In genomic region chr11:120372296-120372695, GRCh38 we compare ENCODE assay signal across 22 cellular contexts. TPM values are rescaled to one million over a fixed set of nuclear protein-coding genes. Genes with fewer than 3 reads are reported as not detected.
A peak's percentile ranks its signal among the peaks of the same experiment; 100 is the strongest.
DNase-seq lines count a peak whose midpoint lies in the region; ATAC-seq, FAIRE-seq and TF ChIP-seq lines count a peak whose summit lies in the region.
"Had no signal": no experiment of that assay in that cellular context is flagged by ENCODE, and none has a peak within 500 bp of the region (broad histone marks: within the 10 kb centered on the region; RNA-seq: fewer than 3 reads in every experiment).

No MANE protein-coding gene starts in this region.

- DNase-seq in HuH-7.5 (ENCODE audit: low spot score) (peak; percentile 6), GM12878 (ENCODE audit: low read depth, low spot score) (no peak), right lobe of liver (no peak), small intestine (peak; percentile 76), neuronal stem cell (ENCODE audit: low spot score) (no peak), frontal cortex (ENCODE audit: low spot score in 2 of 2) (no peak)
- DNase-seq in T-helper 2 cell treated with Interferon-gamma antibody and Interleukin-4, amounts not matched to agents 5 μg/mL and 100 μg/mL, for 36 hours (ENCODE audit: low spot score) = no peak
- DNase-seq: ACHN; C1 segment of cervical spinal cord; CD8-positive, alpha-beta memory T cell; DMS53; H7; Kasumi-1; MG63; NCI-H1092; NCI-H146; NCI-H2029 treated with DMSO at 0.1 percent for 48 hours; NCI-H2171 treated with DMSO at 0.1 percent for 48 hours; NCI-H446; NK-92 treated with Interleukin-12 subunit alpha and Interleukin-12 subunit beta, amount 100 ng/mL, for 24 hours; Peyer's patch had no signal

- no peak for TF ChIP-seq EP300 in GM12878 (IDR thresholded peaks at IDR 0.05; ENCODE audit: borderline replicate concordance in 1 of 2, control insufficient read depth in 1 of 2, low read depth in 2 of 2, low read length in 2 of 2)

- H3K79me1 ChIP-seq in neuronal stem cell (ENCODE audit: low read depth, low read length) = peaks cover 1% of the 10 kb centered on the region

- SMC1A ChIA-PET in GM12878 (lab: Charles Lee; ENCODE audit: uncharacterized antibody, unreplicated experiment) = interaction anchor here (0.8 to 2.3 kb wide), 11 partner anchors 9 to 45 kb away, joined by 3 to 9 read pairs (median 4); no protein-coding TSS in a partner anchor

- RAD21 ChIA-PET in GM12878 (lab: Charles Lee; ENCODE audit: unreplicated experiment) = interaction anchor here (0.8 to 1.6 kb wide), 5 partner anchors 8 to 74 kb away, joined by 3 to 5 read pairs (median 3); no protein-coding TSS in a partner anchor

- H2BK120ac ChIP-seq in neuronal stem cell (ENCODE audit: low read depth, low read length) = no peak overlapping the region

- no peak overlapping the region for H3K4ac ChIP-seq in neuronal stem cell (ENCODE audit: low read length)

- POLR2A ChIA-PET in GM12878 (lab: Charles Lee) = interaction anchor here (1.5 kb wide), 1 partner anchor 20 kb away, joined by 3 read pairs; no protein-coding TSS in a partner anchor

- FAIRE-seq in GM12878 (lab: Jason Lieb, UNC) = no peak
- peak; percentile 74 for FAIRE-seq in small intestine (lab: Jason Lieb, UNC)
- no peak for FAIRE-seq in frontal cortex (lab: Jason Lieb, UNC)

- intact Hi-C loops in GM12878 (cut with micrococcal nuclease; ENCODE audit: unreplicated experiment) (no loop called here), right lobe of liver (cut with DNase I) (no loop called here)

- TF ChIP-seq RAD21 in GM12878 (IDR thresholded peaks at IDR 0.05; ENCODE audit: insufficient read depth, low read depth, low read length) = no peak

- in situ Hi-C loops in GM12878 (cut with MboI) = no loop called here

- CTCF ChIA-PET in GM12878 (lab: Yijun Ruan, JAX) = interaction anchor here (0.7 to 1.8 kb wide), 6 partner anchors 10 to 26 kb away, joined by 3 to 6 read pairs (median 3); no protein-coding TSS in a partner anchor

- no peak overlapping the region for H3K14ac ChIP-seq in neuronal stem cell (ENCODE audit: low read length)

- H3K27ac Mint-ChIP-seq in T-helper 2 cell treated with Interferon-gamma antibody and Interleukin-4, amounts not matched to agents 5 μg/mL and 100 μg/mL, for 36 hours = no peak overlapping the region
- H3K27ac Mint-ChIP-seq: CD8-positive, alpha-beta memory T cell; IgD-negative memory B cell had no signal

- no peak overlapping the region for H2AFZ ChIP-seq in GM12878 (ENCODE audit: control insufficient read depth, low read depth, low read length)
- no peak overlapping the region for H2AFZ ChIP-seq in neuronal stem cell (ENCODE audit: low read length)

- H3K27me3 ChIP-seq in GM12878 (replicated peaks in 1 of 2; ENCODE audit: control insufficient read depth in 2 of 2, insufficient read depth in 2 of 2, low read length in 1 of 2) = no peaks in the 10 kb centered on the region
- no peaks in the 10 kb centered on the region for H3K27me3 ChIP-seq in right lobe of liver
- H3K27me3 ChIP-seq in small intestine (ENCODE audit: control insufficient read depth in 2 of 2, insufficient read depth in 2 of 2, low read length in 2 of 2) = no peaks in the 10 kb centered on the region
- no peaks in the 10 kb centered on the region for H3K27me3 ChIP-seq in neuronal stem cell (ENCODE audit: control insufficient read depth in 3 of 3, insufficient read depth in 3 of 3, low read depth in 1 of 3, low read length in 3 of 3)
- H3K27me3 ChIP-seq: MG63, Peyer's patch had no signal

- no peak overlapping the region for H3K9ac ChIP-seq in GM12878 (ENCODE audit: control insufficient read depth, insufficient read depth, low read length)
- H3K9ac ChIP-seq in neuronal stem cell (ENCODE audit: low read depth, low read length, poor library complexity) = no peak overlapping the region

- peaks cover 35% of the 10 kb centered on the region for H3K27me3 Mint-ChIP-seq in T-helper 2 cell treated with Interferon-gamma antibody and Interleukin-4, amounts not matched to agents 5 μg/mL and 100 μg/mL, for 36 hours (ENCODE audit: low read depth)
- H3K27me3 Mint-ChIP-seq: IgD-negative memory B cell had no signal

- no peaks in the 10 kb centered on the region for H3K79me2 ChIP-seq in GM12878 (ENCODE audit: control insufficient read depth, insufficient read depth, low read length)

- H4K20me1 ChIP-seq in GM12878 (ENCODE audit: control insufficient read depth, insufficient read depth) = no peaks in the 10 kb centered on the region

- no peak overlapping the region for H2BK15ac ChIP-seq in neuronal stem cell (ENCODE audit: low read length)

- no peak for TF ChIP-seq CTCF in GM12878 (IDR thresholded peaks at IDR 0.05 in 2 of 3, conservative IDR thresholded peaks at IDR 0.05 in 1 of 3; ENCODE audit: control insufficient read depth in 2 of 3, extremely low read depth in 1 of 3, insufficient read depth in 1 of 3, low read depth in 3 of 3, low read length in 3 of 3)
- TF ChIP-seq CTCF in right lobe of liver (IDR thresholded peaks at IDR 0.05) = no peak

- no peak overlapping the region for H3K4me3 Mint-ChIP-seq in T-helper 2 cell treated with Interferon-gamma antibody and Interleukin-4, amounts not matched to agents 5 μg/mL and 100 μg/mL, for 36 hours
- H3K4me3 Mint-ChIP-seq: CD8-positive, alpha-beta memory T cell; IgD-negative memory B cell had no signal

- no peak overlapping the region for H2BK5ac ChIP-seq in neuronal stem cell (ENCODE audit: low read length)

- H3K9me3 ChIP-seq in GM12878 (replicated peaks; ENCODE audit: control insufficient read depth, insufficient read depth, low read length) = no peaks in the 10 kb centered on the region; the same call in 2 of the 3 replicates
- H3K9me3 ChIP-seq in right lobe of liver = no peaks in the 10 kb centered on the region
- H3K9me3 ChIP-seq in small intestine (ENCODE audit: control insufficient read depth, low read depth) = no peaks in the 10 kb centered on the region
- peaks cover 0 to 5% of the 10 kb centered on the region in 2 donors for H3K9me3 ChIP-seq in neuronal stem cell (replicated peaks in 1 of 2; ENCODE audit: control insufficient read depth in 2 of 2, insufficient read depth in 1 of 2, low read depth in 1 of 2, low read length in 2 of 2)
- H3K9me3 ChIP-seq: MG63, Peyer's patch had no signal

- no peaks in the 10 kb centered on the region for H3K9me3 Mint-ChIP-seq in T-helper 2 cell treated with Interferon-gamma antibody and Interleukin-4, amounts not matched to agents 5 μg/mL and 100 μg/mL, for 36 hours

- H3K4me1 ChIP-seq in GM12878 (ENCODE audit: control insufficient read depth, insufficient read depth, low read length) (no peaks in the 10 kb centered on the region), right lobe of liver (peaks cover 0 to 21% (median 5%) of the 10 kb centered on the region in 4 donors), small intestine (ENCODE audit: control insufficient read depth in 2 of 2, insufficient read depth in 1 of 2, low read depth in 1 of 2, low read length in 1 of 2) (peaks cover 0 to 3% of the 10 kb centered on the region in 2 donors), neuronal stem cell (ENCODE audit: control insufficient read depth in 2 of 2, insufficient read depth in 1 of 2, low read depth in 1 of 2, low read length in 2 of 2) (no peaks in the 10 kb centered on the region)

- no peak overlapping the region for H4K8ac ChIP-seq in neuronal stem cell (ENCODE audit: low read depth, low read length)

- no peaks in the 10 kb centered on the region for H3K36me3 Mint-ChIP-seq in T-helper 2 cell treated with Interferon-gamma antibody and Interleukin-4, amounts not matched to agents 5 μg/mL and 100 μg/mL, for 36 hours (ENCODE audit: low read depth)
- H3K36me3 Mint-ChIP-seq: IgD-negative memory B cell had no signal

- H3K27ac ChIP-seq in GM12878 (ENCODE audit: control insufficient read depth, insufficient read depth) (no peak overlapping the region), right lobe of liver (no peak overlapping the region), small intestine (ENCODE audit: low read depth in 1 of 2, low read length in 1 of 2) (no peak overlapping the region), neuronal stem cell (replicated peaks; ENCODE audit: low read length) (no peak overlapping the region)

- H4K91ac ChIP-seq in neuronal stem cell (ENCODE audit: low read depth, low read length, poor library complexity) = no peak overlapping the region

- no peaks in the 10 kb centered on the region for H3K4me1 Mint-ChIP-seq in T-helper 2 cell treated with Interferon-gamma antibody and Interleukin-4, amounts not matched to agents 5 μg/mL and 100 μg/mL, for 36 hours (ENCODE audit: low read depth)

- H2AK5ac ChIP-seq in neuronal stem cell (ENCODE audit: low read depth, low read length) = no peak overlapping the region

- no peak overlapping the region for H3K18ac ChIP-seq in neuronal stem cell (ENCODE audit: low read length)

- ATAC-seq in GM12878 (peak; percentile 42; the same call in 2 of the 3 replicates), right lobe of liver (peak; percentile 70 to 85 (median 82))

- BruUV-seq in GM12878 (replicated peaks; lab: Mats Ljungman, UMichigan) = no TSS peak

- H3K36me3 ChIP-seq in GM12878 (ENCODE audit: control insufficient read depth in 2 of 2, insufficient read depth in 2 of 2, low read length in 1 of 2) (no peaks in the 10 kb centered on the region), right lobe of liver (no peaks in the 10 kb centered on the region), small intestine (ENCODE audit: control insufficient read depth in 2 of 2, insufficient read depth in 2 of 2, low read length in 2 of 2) (no peaks in the 10 kb centered on the region), neuronal stem cell (replicated peaks in 1 of 2; ENCODE audit: control insufficient read depth in 2 of 2, insufficient read depth in 2 of 2, low read length in 2 of 2) (peaks cover 0 to 2% of the 10 kb centered on the region in 2 donors)
- H3K36me3 ChIP-seq: Peyer's patch had no signal

- H2BK12ac ChIP-seq in neuronal stem cell (ENCODE audit: low read length) = no peak overlapping the region

- H3K4me2 ChIP-seq in GM12878 (ENCODE audit: control insufficient read depth, insufficient read depth) (no peak overlapping the region), neuronal stem cell (ENCODE audit: insufficient read depth, low read length, poor library complexity, severe bottlenecking) (no peak overlapping the region)

- no peak overlapping the region for H3K23ac ChIP-seq in neuronal stem cell (ENCODE audit: low read depth, low read length, poor library complexity)

- no peak for TF ChIP-seq POLR2A in GM12878 (IDR thresholded peaks at IDR 0.05; ENCODE audit: low read depth, low read length)
- no peak for TF ChIP-seq POLR2A in right lobe of liver (IDR thresholded peaks at IDR 0.05)

- H3K4me3 ChIP-seq in GM12878 (no peak overlapping the region), right lobe of liver (no peak overlapping the region), small intestine (ENCODE audit: low read depth in 1 of 2, low read length in 2 of 2) (no peak overlapping the region), neuronal stem cell (ENCODE audit: low read length in 2 of 2) (no peak overlapping the region)
- H3K4me3 ChIP-seq: MG63, Peyer's patch had no signal

RNA-seq across cellular contexts. Expression of gene ARHGEF12, which starts 36.1 kb away (rescaled TPM):
- 183 and 194 TPM in 2 replicates for total RNA-seq in GM12878 (2013; cell fraction: nucleolus; rRNA removed)
- 24.0 and 28.5 TPM in 2 replicates for total RNA-seq in GM12878 (2014; rRNA removed)
- total RNA-seq in GM12878 (2014; rRNA removed; fragmentation: Illumina TruSeq; extraction: Trizol) = 39.4 and 39.5 TPM in 2 replicates
- 36.5 and 40.8 TPM in 2 replicates for total RNA-seq in GM12878 (2021)
- 10.0 TPM for polyA plus RNA-seq in GM12878 (2011; ENCODE audit: low read depth)
- polyA plus RNA-seq in GM12878 (2011; rRNA removed) = 23.9 and 28.4 TPM in 2 replicates
- polyA plus RNA-seq in GM12878 (2011; cell fraction: cytosol; rRNA removed) = 13.8 and 16.1 TPM in 2 replicates
- 20.5 and 29.4 TPM in 2 replicates for polyA plus RNA-seq in GM12878 (2011; cell fraction: nucleus; rRNA removed)
- polyA plus RNA-seq in GM12878 (2012) = 10.0 and 11.7 TPM in 2 replicates
- 30.3 and 35.0 TPM in 2 replicates for polyA plus RNA-seq in GM12878 (2014; fragmentation: Illumina TruSeq; extraction: Trizol)
- 1 to 10 TPM; 2.7 to 3.6 TPM for polyA plus RNA-seq in GM12878 (2014; fragmentation: Nextera tagmentation; extraction: Ambion mirVana)
- 15.8 and 17.9 TPM in 2 replicates for polyA plus RNA-seq in GM12878 (2014; rRNA removed)
- polyA plus RNA-seq in GM12878 (2016; fragmentation: Nextera tagmentation; extraction: Ambion mirVana) = 10 to 100 TPM; 14.8 to 14.9 TPM
- polyA minus RNA-seq in GM12878 (2011; rRNA and poly(A)+ RNA removed) = 74.0 and 93.3 TPM in 2 replicates
- polyA minus RNA-seq in GM12878 (2011; cell fraction: cytosol; rRNA and poly(A)+ RNA removed) = 28.7 and 33.9 TPM in 2 replicates
- polyA minus RNA-seq in GM12878 (2011; cell fraction: nucleus; rRNA and poly(A)+ RNA removed) = 42.0 and 81.6 TPM in 2 replicates
- 100 to 1,000 TPM in 3 of 6 experiments, 10 to 100 TPM in 3; 75.1 to 113 (median 94.0) TPM for total RNA-seq in right lobe of liver
- polyA plus RNA-seq in small intestine = 10 to 100 TPM; 15.1 to 22.3 (median 22.1) TPM
- polyA plus RNA-seq in neuronal stem cell (2013, experiment 1 of 2) = 12.7 TPM
- 13.1 TPM for polyA plus RNA-seq in neuronal stem cell (2013, experiment 2 of 2)
- 202 TPM for total RNA-seq in frontal cortex

RNA-seq across cellular contexts. Expression of gene TLCD5, which starts 47.2 kb away (rescaled TPM):
- 49.4 and 51.2 TPM in 2 replicates for total RNA-seq in GM12878 (2013; cell fraction: nucleolus; rRNA removed)
- total RNA-seq in GM12878 (2014; rRNA removed) (2.6 and 3.7 TPM in 2 replicates), GM12878 (2014; rRNA removed; fragmentation: Illumina TruSeq; extraction: Trizol) (3.0 and 3.1 TPM in 2 replicates), GM12878 (2021) (3.1 and 3.5 TPM in 2 replicates), right lobe of liver (1 to 10 TPM in 1 of 6 experiments, under 1 TPM in 5; 0.07 to 1.3 (median 0.38) TPM), frontal cortex (16.3 TPM)
- 1.00 TPM for polyA plus RNA-seq in GM12878 (2011; ENCODE audit: low read depth)
- polyA plus RNA-seq in GM12878 (2011; rRNA removed) (13.3 and 15.7 TPM in 2 replicates), GM12878 (2014; fragmentation: Illumina TruSeq; extraction: Trizol) (3.2 and 4.7 TPM in 2 replicates), GM12878 (2014; fragmentation: Nextera tagmentation; extraction: Ambion mirVana) (1 to 10 TPM; 2.4 to 3.1 TPM), GM12878 (2014; rRNA removed) (4.6 and 5.6 TPM in 2 replicates), GM12878 (2016; fragmentation: Nextera tagmentation; extraction: Ambion mirVana) (1 to 10 TPM; 2.8 to 4.4 TPM), small intestine (1 to 10 TPM in 1 of 3 donors, under 1 TPM in 1, not detected in 1; 0.54 to 1.7 TPM)
- 10.3 and 11.1 TPM in 2 replicates for polyA plus RNA-seq in GM12878 (2011; cell fraction: cytosol; rRNA removed)
- 17.1 and 18.5 TPM in 2 replicates for polyA plus RNA-seq in GM12878 (2011; cell fraction: nucleus; rRNA removed)
- 0.79 and 1.0 TPM in 2 replicates for polyA plus RNA-seq in GM12878 (2012)
- polyA minus RNA-seq in GM12878 (2011; rRNA and poly(A)+ RNA removed) = 10.8 and 12.8 TPM in 2 replicates
- 2.4 and 3.4 TPM in 2 replicates for polyA minus RNA-seq in GM12878 (2011; cell fraction: cytosol; rRNA and poly(A)+ RNA removed)
- 4.1 and 7.5 TPM in 2 replicates for polyA minus RNA-seq in GM12878 (2011; cell fraction: nucleus; rRNA and poly(A)+ RNA removed)
- polyA plus RNA-seq in neuronal stem cell (2013, experiment 1 of 2) = 12.2 TPM
- 12.1 TPM for polyA plus RNA-seq in neuronal stem cell (2013, experiment 2 of 2)
- polyA plus RNA-seq: IgD-negative memory B cell had no signal

Comparison
In these comparisons a context has a peak if more than half of its experiments do, and no peak if none do; other contexts are left out.
1. DNase-seq: peak in HuH-7.5 (single experiment) and small intestine (single experiment); none in GM12878 (single experiment), right lobe of liver (0 of 3), neuronal stem cell (single experiment), frontal cortex (0 of 2) and T-helper 2 cell treated with Interferon-gamma antibody and Interleukin-4, amounts not matched to agents 5 μg/mL and 100 μg/mL, for 36 hours (single experiment).